In the genomic region with DNA sequence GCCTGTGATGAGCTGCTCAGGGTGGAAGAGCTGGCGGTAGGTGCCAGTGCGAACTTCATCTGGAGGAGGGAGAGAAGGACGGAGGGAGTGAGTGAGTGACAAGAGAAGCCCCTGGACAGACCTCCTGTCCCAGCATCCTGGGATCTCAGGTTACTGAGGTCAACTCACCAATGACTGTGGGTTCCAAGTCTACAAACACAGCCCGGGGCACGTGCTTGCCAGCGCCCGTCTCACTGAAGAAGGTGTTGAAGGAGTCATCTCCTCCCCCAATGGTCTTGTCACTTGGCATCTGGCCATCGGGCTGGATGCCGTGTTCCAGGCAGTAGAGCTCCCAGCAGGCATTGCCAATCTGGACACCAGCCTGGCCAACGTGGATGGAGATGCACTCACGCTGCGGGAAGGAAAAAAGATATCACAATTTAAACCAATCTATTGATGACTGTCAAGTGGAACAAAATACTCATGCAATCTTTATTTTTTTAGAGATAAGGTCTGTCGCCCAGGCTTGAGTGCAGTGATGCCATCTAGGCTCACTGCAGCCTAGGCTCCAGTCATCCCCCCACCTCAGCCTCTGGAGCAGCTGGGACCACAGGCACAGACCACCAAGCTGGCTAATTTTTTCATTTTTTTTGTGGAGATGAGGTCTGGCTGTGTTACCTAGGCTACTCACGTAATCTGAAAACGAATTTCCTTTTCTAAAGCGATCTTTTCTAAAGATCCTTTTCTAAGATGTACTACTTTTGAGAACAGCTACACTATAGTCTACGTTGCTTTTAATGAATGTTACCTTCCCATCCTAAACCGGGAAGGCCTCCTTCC, we compare ENCODE assay signal across 8 cellular contexts. TPM values are rescaled to one million over a fixed set of nuclear protein-coding genes. Genes with fewer than 3 reads are reported as not detected.
DNase-seq lines count a peak whose midpoint lies in the region; ATAC-seq, FAIRE-seq and TF ChIP-seq lines count a peak whose summit lies in the region.

No MANE protein-coding gene starts in this region.

- H3K36me3 ChIP-seq in DOHH2 (ENCODE audit: control insufficient read depth, low read length) (peaks cover 42% of the 10 kb centered on the region), SK-N-MC (ENCODE audit: insufficient read depth, low read length) (peaks cover 40% of the 10 kb centered on the region), esophagus (ENCODE audit: control insufficient read depth in 2 of 2, insufficient read depth in 2 of 2, low read length in 1 of 2) (peaks cover 0 to 6% of the 10 kb centered on the region in 2 donors), pancreas (peaks cover 4 to 11% (median 9%) of the 10 kb centered on the region in 3 donors)

- peak overlapping the region; percentile 100 for H3K9ac ChIP-seq in SK-N-MC (ENCODE audit: insufficient read length)

- FAIRE-seq in pancreas (lab: Jason Lieb, UNC) = no peak

- WGBS in esophagus, 2 donors = 41 to 42% methylated on average over 18 of the region's 18 CpGs
- WGBS in pancreas, 2 donors = 60 to 64% methylated on average over 18 of the region's 18 CpGs

- TF ChIP-seq CTCF in DOHH2 (IDR thresholded peaks at IDR 0.05; ENCODE audit: low read depth, low read length, poor library complexity, severe bottlenecking) = no peak
- no peak for TF ChIP-seq CTCF in pancreas (IDR thresholded peaks at IDR 0.05)

- peak overlapping the region; percentile 100 for H3K27ac ChIP-seq in DOHH2 (ENCODE audit: low read depth, low read length)
- peak overlapping the region; percentile 99 for H3K27ac ChIP-seq in SK-N-MC
- peak overlapping the region; percentile 100 for H3K27ac ChIP-seq in esophagus (ENCODE audit: low read depth in 2 of 2, low read length in 1 of 2)
- peak overlapping the region; percentile 96 to 99 (median 98) for H3K27ac ChIP-seq in pancreas

- H3K9me3 ChIP-seq in DOHH2 (ENCODE audit: control insufficient read depth, insufficient read depth, low read length) (no peaks in the 10 kb centered on the region), SK-N-MC (ENCODE audit: low read depth, low read length) (no peaks in the 10 kb centered on the region), esophagus (ENCODE audit: control insufficient read depth in 2 of 2, insufficient read depth in 1 of 2, low read depth in 1 of 2, low read length in 1 of 2) (no peaks in the 10 kb centered on the region), pancreas (no peaks in the 10 kb centered on the region)

- peak overlapping the region; percentile 94 for H3K4me2 ChIP-seq in DOHH2 (ENCODE audit: low read length)

- DNase-seq in SK-N-MC (ENCODE audit: low read depth, low spot score) (no peak), pancreas (peak in 2 of 6 donors; percentile 11 to 32), HuH-7 (ENCODE audit: low spot score) (no peak)

- H3K9me2 ChIP-seq in DOHH2 (replicated peaks; ENCODE audit: control insufficient read depth, low read length) = no peaks in the 10 kb centered on the region

- H3K4me3 ChIP-seq in DOHH2 (ENCODE audit: low read length) = peak overlapping the region; percentile 99
- peak overlapping the region; percentile 94 for H3K4me3 ChIP-seq in SK-N-MC
- peak overlapping the region; percentile 98 to 99 for H3K4me3 ChIP-seq in esophagus (ENCODE audit: low read depth in 1 of 2, low read length in 2 of 2)
- H3K4me3 ChIP-seq in pancreas = peak overlapping the region in 3 of 4 donors; percentile 84 to 99 (median 89)

- ATAC-seq in pancreas (no peak), HG03521 (IDR thresholded peaks at IDR 0.05; ENCODE audit: unreplicated experiment) (no peak), GM19455 (IDR thresholded peaks at IDR 0.05; ENCODE audit: unreplicated experiment) (no peak), HG02623 (IDR thresholded peaks at IDR 0.05; ENCODE audit: unreplicated experiment) (no peak)

- peaks cover 50% of the 10 kb centered on the region for H3K79me2 ChIP-seq in DOHH2 (ENCODE audit: control insufficient read depth, low read length)

- peaks cover 14% of the 10 kb centered on the region for H4K20me1 ChIP-seq in DOHH2 (ENCODE audit: control insufficient read depth, insufficient read depth, low read depth, low read length)

- H3F3A ChIP-seq in DOHH2 (ENCODE audit: control insufficient read depth, insufficient read depth) = peaks cover 68% of the 10 kb centered on the region

- peaks cover 33% of the 10 kb centered on the region for H3K4me1 ChIP-seq in DOHH2 (ENCODE audit: control insufficient read depth, low read length)
- no peaks in the 10 kb centered on the region for H3K4me1 ChIP-seq in esophagus (ENCODE audit: control insufficient read depth in 2 of 2, insufficient read depth in 2 of 2, low read length in 1 of 2)
- peaks cover 0 to 24% (median 19%) of the 10 kb centered on the region in 3 donors for H3K4me1 ChIP-seq in pancreas

- H3K27me3 ChIP-seq in DOHH2 (ENCODE audit: control insufficient read depth, low read length) (peaks cover 2% of the 10 kb centered on the region; the same call in 1 of the 2 replicates), esophagus (ENCODE audit: control insufficient read depth in 1 of 2, insufficient read depth in 2 of 2, low read length in 2 of 2) (no peaks in the 10 kb centered on the region), pancreas (no peaks in the 10 kb centered on the region)

- intact Hi-C loops in pancreas (cut with DNase I) = loop anchor here in 1 of 3 donors (10.0 kb wide), 1 partner anchor 105 kb away; no protein-coding TSS in a partner anchor

RNA-seq across cellular contexts. Expression of gene TUBA1B, which starts 1.7 kb away (rescaled TPM):
- polyA plus RNA-seq in esophagus (100 to 1,000 TPM; 255 to 693 TPM), pancreas (100 to 1,000 TPM in 1 of 2 donors, 10 to 100 TPM in 1; 92.0 to 214 TPM)
- total RNA-seq in pancreas = 100 to 1,000 TPM in 3 of 6 donors, 10 to 100 TPM in 3; 43.1 to 185 (median 108) TPM

RNA-seq across cellular contexts. Expression of gene LMBR1L, which starts 18.9 kb away (rescaled TPM):
- polyA plus RNA-seq in esophagus (10 to 100 TPM; 28.3 to 36.2 TPM), pancreas (10 to 100 TPM; 46.6 to 76.5 TPM)
- total RNA-seq in pancreas = 10 to 100 TPM; 12.9 to 37.6 (median 20.4) TPM

RNA-seq across cellular contexts. Expression of gene DHH, which starts 34.9 kb away (rescaled TPM):
- polyA plus RNA-seq in esophagus = under 1 TPM; 0.06 to 0.21 TPM
- total RNA-seq in pancreas = under 1 TPM in 5 of 6 donors, not detected in 1; 0.03 to 0.53 (median 0.24) TPM
- polyA plus RNA-seq in pancreas = under 1 TPM; 0.11 to 0.14 TPM

RNA-seq across cellular contexts. Expression of gene TUBA1A, which starts 59.3 kb away (rescaled TPM):
- polyA plus RNA-seq in esophagus = 10 to 100 TPM; 19.6 to 74.9 TPM
- total RNA-seq in pancreas = 10 to 100 TPM in 5 of 6 donors, 1 to 10 TPM in 1; 9.1 to 93.8 (median 21.4) TPM
- 10 to 100 TPM; 31.1 to 86.8 TPM for polyA plus RNA-seq in pancreas

RNA-seq across cellular contexts. Expression of gene RHEBL1, which starts 59.8 kb away (rescaled TPM):
- polyA plus RNA-seq in esophagus (under 1 TPM; 0.24 to 0.39 TPM), pancreas (under 1 TPM; 0.38 to 0.63 TPM)
- total RNA-seq in pancreas = under 1 TPM in 3 of 6 donors, not detected in 3; 0.14 to 0.25 (median 0.18) TPM
